Comparison of ENCODE assay signal across 27 cellular contexts in genomic region chrX:46917634-46918033, GRCh38.
"Had no signal": no experiment of that assay in that cellular context is flagged by ENCODE, and none has a peak within 500 bp of the region (broad histone marks: within the 10 kb centered on the region; RNA-seq: fewer than 3 reads in every experiment).

No MANE protein-coding gene starts in this region.

- DNase-seq: colonic mucosa; effector CD8-positive, alpha-beta T cell; foreskin keratinocyte; glutamatergic neuron; heart right ventricle; hippocampal formation; left cardiac atrium; left lung; mesendoderm; midbrain; naive thymus-derived CD4-positive, alpha-beta T cell; nephron progenitor cell; occipital lobe; ovary; posterior cingulate gyrus; psoas muscle; right cardiac atrium; sigmoid colon; stimulated activated CD4-positive, alpha-beta T cell treated with anti-CD3 and anti-CD28 coated beads, Interleukin-2, amount 100 ng/mL, for 24 hours; stimulated activated CD4-positive, alpha-beta T cell treated with anti-CD3 and anti-CD28 coated beads, Interleukin-4, amount 100 ng/mL, for 24 hours; stimulated activated naive CD8-positive, alpha-beta T cell treated with anti-CD3 and anti-CD28 coated beads, Interleukin-15, Interleukin-2, amounts not matched to agents 100 U/mL and 50 U/mL, for 24 hours; substantia nigra; testis; tibial artery; upper lobe of left lung had no signal

- ATAC-seq: foreskin keratinocyte; heart right ventricle; left cardiac atrium; naive thymus-derived CD4-positive, alpha-beta T cell; psoas muscle; right cardiac atrium; stimulated activated effector memory CD8-positive, alpha-beta T cell treated with anti-CD3 and anti-CD28 coated beads, Interleukin-12 subunit alpha, Interleukin-12 subunit beta, amount 100 ng/mL, for 72 hours; stimulated activated naive CD8-positive, alpha-beta T cell treated with anti-CD3 and anti-CD28 coated beads, Interleukin-15, Interleukin-2, amounts not matched to agents 100 U/mL and 50 U/mL, for 24 hours had no signal

- H3K9me3 Mint-ChIP-seq: dendritic cell treated with granulocyte-macrophage colony-stimulating factor and Interleukin-4, amounts not matched to agents 40 ng/mL and 50 ng/mL, for 4 days had no signal

- H3K36me3 Mint-ChIP-seq: naive thymus-derived CD4-positive, alpha-beta T cell; stimulated activated effector memory CD8-positive, alpha-beta T cell treated with anti-CD3 and anti-CD28 coated beads, Interleukin-12 subunit alpha, Interleukin-12 subunit beta, amount 100 ng/mL, for 72 hours had no signal

- H3K27ac Mint-ChIP-seq: dendritic cell treated with granulocyte-macrophage colony-stimulating factor and Interleukin-4, amounts not matched to agents 40 ng/mL and 50 ng/mL, for 4 days; naive thymus-derived CD4-positive, alpha-beta T cell; stimulated activated effector memory CD8-positive, alpha-beta T cell treated with anti-CD3 and anti-CD28 coated beads, Interleukin-12 subunit alpha, Interleukin-12 subunit beta, amount 100 ng/mL, for 72 hours had no signal

- H3K4me3 Mint-ChIP-seq: dendritic cell treated with granulocyte-macrophage colony-stimulating factor and Interleukin-4, amounts not matched to agents 40 ng/mL and 50 ng/mL, for 4 days; naive thymus-derived CD4-positive, alpha-beta T cell; nephron progenitor cell; stimulated activated effector memory CD8-positive, alpha-beta T cell treated with anti-CD3 and anti-CD28 coated beads, Interleukin-12 subunit alpha, Interleukin-12 subunit beta, amount 100 ng/mL, for 72 hours had no signal
